ENCODE assay signal across 1 cellular context in genomic region chr5:96741911-96742310, GRCh38.
TF ChIP-seq lines count a peak whose summit lies in the region.

No MANE protein-coding gene starts in this region.

TF ChIP-seq in K562, 482 proteins besides CTCF, POLR2A, EP300 and RAD21 (continued from another document and continues in another):
- TF ChIP-seq CHD7 (IDR thresholded peaks at IDR 0.05; ENCODE audit: low read depth, low read length) (no peak), CBX3 (IDR thresholded peaks at IDR 0.05; ENCODE audit: borderline replicate concordance in 1 of 2, low read length in 2 of 2) (peak in 1 of 2 experiments; percentile 75; a peak in 1 of 3 replicates), ZNF224 (CRISPR knock-in tag; IDR thresholded peaks at IDR 0.05) (no peak), U2AF2 (optimal IDR thresholded peaks at IDR 0.05; ENCODE audit: low read depth, low read length) (no peak), ZNF639 (CRISPR knock-in tag; conservative IDR thresholded peaks at IDR 0.05 in 1 of 2, IDR thresholded peaks at IDR 0.05 in 1 of 2) (no peak), GTF2B (IDR thresholded peaks at IDR 0.05; ENCODE audit: extremely low read depth, insufficient read length) (peak; percentile 13), NCOA4 (IDR thresholded peaks at IDR 0.05; ENCODE audit: partially characterized antibody) (no peak), PML (IDR thresholded peaks at IDR 0.05; ENCODE audit: low read length) (peak; percentile 36; the same call in 1 of the 2 replicates), ZNF445 (CRISPR knock-in tag; IDR thresholded peaks at IDR 0.05; ENCODE audit: low read depth) (no peak), PURB (CRISPR knock-in tag; IDR thresholded peaks at IDR 0.05; ENCODE audit: low read depth) (no peak), UBTF (IDR thresholded peaks at IDR 0.05; ENCODE audit: borderline replicate concordance in 1 of 2, low read depth in 2 of 2, low read length in 2 of 2) (0 out of 4 replicates have a peak, but pooled peaks of 1 of the 2 experiments have one; percentile 51), TGIF2 (CRISPR knock-in tag; IDR thresholded peaks at IDR 0.05) (no peak), PHB2 (IDR thresholded peaks at IDR 0.05; ENCODE audit: low read depth) (no peak), PRDM10 (IDR thresholded peaks at IDR 0.05; ENCODE audit: partially characterized antibody) (peak; percentile 66), ZNF699 (CRISPR knock-in tag; IDR thresholded peaks at IDR 0.05; ENCODE audit: insufficient replicate concordance) (no peak), PATZ1 (CRISPR knock-in tag; IDR thresholded peaks at IDR 0.05; ENCODE audit: borderline replicate concordance) (no peak), ZBTB11 (CRISPR knock-in tag; IDR thresholded peaks at IDR 0.05) (0 out of 6 replicates have a peak, but pooled peaks of 1 of the 3 experiments have one; percentile 36), NFRKB (IDR thresholded peaks at IDR 0.05; ENCODE audit: low read depth) (peak; percentile 78; the same call in 1 of the 2 replicates), CREB3L1 (IDR thresholded peaks at IDR 0.05; ENCODE audit: borderline replicate concordance, low read depth) (peak; percentile 27; the same call in 1 of the 2 replicates), SMARCB1 (IDR thresholded peaks at IDR 0.05; ENCODE audit: insufficient read length, low read depth) (peak; percentile 19), CTBP1 (IDR thresholded peaks at IDR 0.05; ENCODE audit: borderline replicate concordance) (peak; percentile 68; the same call in 1 of the 2 replicates)
